Comparison of ENCODE assay signal across 1 cellular context in genomic region chr15:71455878-71456277, GRCh38.
TF ChIP-seq lines count a peak whose summit lies in the region.

No MANE protein-coding gene starts in this region.

TF ChIP-seq in HepG2, 621 proteins besides CTCF, POLR2A, EP300 and RAD21 (continued from another document and continues in another):
- no peak for TF ChIP-seq KLF15 (CRISPR knock-in tag; IDR thresholded peaks at IDR 0.05; ENCODE audit: borderline replicate concordance)
- no peak for TF ChIP-seq PCBP2 (optimal IDR thresholded peaks at IDR 0.05; ENCODE audit: low read depth, low read length, poor library complexity, severe bottlenecking)
- TF ChIP-seq BRF2 (CRISPR knock-in tag; IDR thresholded peaks at IDR 0.05) = no peak
- no peak for TF ChIP-seq ZNF121 (CRISPR knock-in tag; IDR thresholded peaks at IDR 0.05)
- TF ChIP-seq THAP11 (CRISPR knock-in tag; IDR thresholded peaks at IDR 0.05) = no peak
- no peak for TF ChIP-seq SPEN (CRISPR knock-in tag; IDR thresholded peaks at IDR 0.05; ENCODE audit: low read depth)
- TF ChIP-seq JDP2 (CRISPR knock-in tag; IDR thresholded peaks at IDR 0.05; ENCODE audit: borderline replicate concordance) = no peak
- TF ChIP-seq YEATS4 (CRISPR knock-in tag; IDR thresholded peaks at IDR 0.05; ENCODE audit: borderline replicate concordance) = no peak
- TF ChIP-seq SRSF4 (IDR thresholded peaks at IDR 0.05; ENCODE audit: low read depth, low read length, poor library complexity, severe bottlenecking) = no peak
- TF ChIP-seq, protein P1, sequence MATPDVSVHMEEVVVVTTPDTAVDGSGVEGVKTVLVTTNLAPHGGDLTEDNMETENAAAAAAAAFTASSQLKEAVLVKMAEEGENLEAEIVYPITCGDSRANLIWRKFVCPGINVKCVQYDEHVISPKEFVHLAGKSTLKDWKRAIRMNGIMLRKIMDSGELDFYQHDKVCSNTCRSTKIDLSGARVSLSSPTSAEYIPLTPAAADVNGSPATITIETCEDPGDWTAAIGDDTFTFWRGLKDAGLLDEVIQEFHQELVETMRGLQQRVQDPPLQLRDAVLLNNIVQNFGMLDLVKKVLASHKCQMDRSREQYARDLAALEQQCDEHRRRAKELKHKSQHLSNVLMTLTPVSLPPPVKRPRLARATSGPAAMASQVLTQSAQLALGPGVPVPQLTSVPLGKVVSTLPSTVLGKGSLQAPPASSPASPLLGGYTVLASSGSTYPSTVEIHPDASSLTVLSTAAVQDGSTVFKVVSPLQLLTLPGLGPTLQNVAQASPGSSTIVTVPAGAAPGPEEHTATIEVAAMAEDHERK (CRISPR knock-in tag; IDR thresholded peaks at IDR 0.05; ENCODE audit: low read depth) = no peak
- TF ChIP-seq NR3C1 (CRISPR knock-in tag; IDR thresholded peaks at IDR 0.05) = no peak
- no peak for TF ChIP-seq ZNF3 (CRISPR knock-in tag; IDR thresholded peaks at IDR 0.05)
- TF ChIP-seq, protein P2, sequence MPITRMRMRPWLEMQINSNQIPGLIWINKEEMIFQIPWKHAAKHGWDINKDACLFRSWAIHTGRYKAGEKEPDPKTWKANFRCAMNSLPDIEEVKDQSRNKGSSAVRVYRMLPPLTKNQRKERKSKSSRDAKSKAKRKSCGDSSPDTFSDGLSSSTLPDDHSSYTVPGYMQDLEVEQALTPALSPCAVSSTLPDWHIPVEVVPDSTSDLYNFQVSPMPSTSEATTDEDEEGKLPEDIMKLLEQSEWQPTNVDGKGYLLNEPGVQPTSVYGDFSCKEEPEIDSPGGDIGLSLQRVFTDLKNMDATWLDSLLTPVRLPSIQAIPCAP (CRISPR knock-in tag; IDR thresholded peaks at IDR 0.05; ENCODE audit: low read depth) = no peak
- no peak for TF ChIP-seq THYN1 (CRISPR knock-in tag; IDR thresholded peaks at IDR 0.05; ENCODE audit: borderline replicate concordance, low read depth)
- TF ChIP-seq ZFAT (CRISPR knock-in tag; conservative IDR thresholded peaks at IDR 0.05) = no peak
- no peak for TF ChIP-seq ZBTB38 (CRISPR knock-in tag; IDR thresholded peaks at IDR 0.05)
- TF ChIP-seq, protein P3, sequence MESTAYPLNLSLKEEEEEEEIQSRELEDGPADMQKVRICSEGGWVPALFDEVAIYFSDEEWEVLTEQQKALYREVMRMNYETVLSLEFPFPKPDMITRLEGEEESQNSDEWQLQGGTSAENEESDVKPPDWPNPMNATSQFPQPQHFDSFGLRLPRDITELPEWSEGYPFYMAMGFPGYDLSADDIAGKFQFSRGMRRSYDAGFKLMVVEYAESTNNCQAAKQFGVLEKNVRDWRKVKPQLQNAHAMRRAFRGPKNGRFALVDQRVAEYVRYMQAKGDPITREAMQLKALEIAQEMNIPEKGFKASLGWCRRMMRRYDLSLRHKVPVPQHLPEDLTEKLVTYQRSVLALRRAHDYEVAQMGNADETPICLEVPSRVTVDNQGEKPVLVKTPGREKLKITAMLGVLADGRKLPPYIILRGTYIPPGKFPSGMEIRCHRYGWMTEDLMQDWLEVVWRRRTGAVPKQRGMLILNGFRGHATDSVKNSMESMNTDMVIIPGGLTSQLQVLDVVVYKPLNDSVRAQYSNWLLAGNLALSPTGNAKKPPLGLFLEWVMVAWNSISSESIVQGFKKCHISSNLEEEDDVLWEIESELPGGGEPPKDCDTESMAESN (CRISPR knock-in tag; conservative IDR thresholded peaks at IDR 0.05) = no peak
- peak; percentile 81 for TF ChIP-seq NR2C2 (CRISPR knock-in tag; IDR thresholded peaks at IDR 0.05; ENCODE audit: borderline replicate concordance)
- TF ChIP-seq BRD4 (CRISPR knock-in tag; IDR thresholded peaks at IDR 0.05) = no peak
- TF ChIP-seq KLF12 (CRISPR knock-in tag; IDR thresholded peaks at IDR 0.05; ENCODE audit: borderline replicate concordance) = no peak
- TF ChIP-seq, protein P4, sequence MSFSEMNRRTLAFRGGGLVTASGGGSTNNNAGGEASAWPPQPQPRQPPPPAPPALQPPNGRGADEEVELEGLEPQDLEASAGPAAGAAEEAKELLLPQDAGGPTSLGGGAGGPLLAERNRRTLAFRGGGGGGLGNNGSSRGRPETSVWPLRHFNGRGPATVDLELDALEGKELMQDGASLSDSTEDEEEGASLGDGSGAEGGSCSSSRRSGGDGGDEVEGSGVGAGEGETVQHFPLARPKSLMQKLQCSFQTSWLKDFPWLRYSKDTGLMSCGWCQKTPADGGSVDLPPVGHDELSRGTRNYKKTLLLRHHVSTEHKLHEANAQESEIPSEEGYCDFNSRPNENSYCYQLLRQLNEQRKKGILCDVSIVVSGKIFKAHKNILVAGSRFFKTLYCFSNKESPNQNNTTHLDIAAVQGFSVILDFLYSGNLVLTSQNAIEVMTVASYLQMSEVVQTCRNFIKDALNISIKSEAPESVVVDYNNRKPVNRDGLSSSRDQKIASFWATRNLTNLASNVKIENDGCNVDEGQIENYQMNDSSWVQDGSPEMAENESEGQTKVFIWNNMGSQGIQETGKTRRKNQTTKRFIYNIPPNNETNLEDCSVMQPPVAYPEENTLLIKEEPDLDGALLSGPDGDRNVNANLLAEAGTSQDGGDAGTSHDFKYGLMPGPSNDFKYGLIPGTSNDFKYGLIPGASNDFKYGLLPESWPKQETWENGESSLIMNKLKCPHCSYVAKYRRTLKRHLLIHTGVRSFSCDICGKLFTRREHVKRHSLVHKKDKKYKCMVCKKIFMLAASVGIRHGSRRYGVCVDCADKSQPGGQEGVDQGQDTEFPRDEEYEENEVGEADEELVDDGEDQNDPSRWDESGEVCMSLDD (CRISPR knock-in tag; IDR thresholded peaks at IDR 0.05; ENCODE audit: borderline replicate concordance) = no peak
- TF ChIP-seq, protein P5, sequence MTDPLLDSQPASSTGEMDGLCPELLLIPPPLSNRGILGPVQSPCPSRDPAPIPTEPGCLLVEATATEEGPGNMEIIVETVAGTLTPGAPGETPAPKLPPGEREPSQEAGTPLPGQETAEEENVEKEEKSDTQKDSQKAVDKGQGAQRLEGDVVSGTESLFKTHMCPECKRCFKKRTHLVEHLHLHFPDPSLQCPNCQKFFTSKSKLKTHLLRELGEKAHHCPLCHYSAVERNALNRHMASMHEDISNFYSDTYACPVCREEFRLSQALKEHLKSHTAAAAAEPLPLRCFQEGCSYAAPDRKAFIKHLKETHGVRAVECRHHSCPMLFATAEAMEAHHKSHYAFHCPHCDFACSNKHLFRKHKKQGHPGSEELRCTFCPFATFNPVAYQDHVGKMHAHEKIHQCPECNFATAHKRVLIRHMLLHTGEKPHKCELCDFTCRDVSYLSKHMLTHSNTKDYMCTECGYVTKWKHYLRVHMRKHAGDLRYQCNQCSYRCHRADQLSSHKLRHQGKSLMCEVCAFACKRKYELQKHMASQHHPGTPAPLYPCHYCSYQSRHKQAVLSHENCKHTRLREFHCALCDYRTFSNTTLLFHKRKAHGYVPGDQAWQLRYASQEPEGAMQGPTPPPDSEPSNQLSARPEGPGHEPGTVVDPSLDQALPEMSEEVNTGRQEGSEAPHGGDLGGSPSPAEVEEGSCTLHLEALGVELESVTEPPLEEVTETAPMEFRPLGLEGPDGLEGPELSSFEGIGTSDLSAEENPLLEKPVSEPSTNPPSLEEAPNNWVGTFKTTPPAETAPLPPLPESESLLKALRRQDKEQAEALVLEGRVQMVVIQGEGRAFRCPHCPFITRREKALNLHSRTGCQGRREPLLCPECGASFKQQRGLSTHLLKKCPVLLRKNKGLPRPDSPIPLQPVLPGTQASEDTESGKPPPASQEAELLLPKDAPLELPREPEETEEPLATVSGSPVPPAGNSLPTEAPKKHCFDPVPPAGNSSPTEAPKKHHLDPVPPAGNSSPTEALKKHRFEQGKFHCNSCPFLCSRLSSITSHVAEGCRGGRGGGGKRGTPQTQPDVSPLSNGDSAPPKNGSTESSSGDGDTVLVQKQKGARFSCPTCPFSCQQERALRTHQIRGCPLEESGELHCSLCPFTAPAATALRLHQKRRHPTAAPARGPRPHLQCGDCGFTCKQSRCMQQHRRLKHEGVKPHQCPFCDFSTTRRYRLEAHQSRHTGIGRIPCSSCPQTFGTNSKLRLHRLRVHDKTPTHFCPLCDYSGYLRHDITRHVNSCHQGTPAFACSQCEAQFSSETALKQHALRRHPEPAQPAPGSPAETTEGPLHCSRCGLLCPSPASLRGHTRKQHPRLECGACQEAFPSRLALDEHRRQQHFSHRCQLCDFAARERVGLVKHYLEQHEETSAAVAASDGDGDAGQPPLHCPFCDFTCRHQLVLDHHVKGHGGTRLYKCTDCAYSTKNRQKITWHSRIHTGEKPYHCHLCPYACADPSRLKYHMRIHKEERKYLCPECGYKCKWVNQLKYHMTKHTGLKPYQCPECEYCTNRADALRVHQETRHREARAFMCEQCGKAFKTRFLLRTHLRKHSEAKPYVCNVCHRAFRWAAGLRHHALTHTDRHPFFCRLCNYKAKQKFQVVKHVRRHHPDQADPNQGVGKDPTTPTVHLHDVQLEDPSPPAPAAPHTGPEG (CRISPR knock-in tag; IDR thresholded peaks at IDR 0.05) = no peak
- TF ChIP-seq ZNF354B (CRISPR knock-in tag; IDR thresholded peaks at IDR 0.05) = no peak
- TF ChIP-seq ZNF362 (CRISPR knock-in tag; IDR thresholded peaks at IDR 0.05; ENCODE audit: borderline replicate concordance) = no peak
- TF ChIP-seq NR2F1 (CRISPR knock-in tag; IDR thresholded peaks at IDR 0.05) = peak; percentile 93 to 96
- no peak for TF ChIP-seq ZNF749 (CRISPR knock-in tag; IDR thresholded peaks at IDR 0.05; ENCODE audit: borderline replicate concordance)
- TF ChIP-seq ZNF496 (CRISPR knock-in tag; IDR thresholded peaks at IDR 0.05; ENCODE audit: insufficient replicate concordance) = no peak
- TF ChIP-seq ZNF512B (CRISPR knock-in tag; IDR thresholded peaks at IDR 0.05; ENCODE audit: borderline replicate concordance) = no peak
- no peak for TF ChIP-seq PHF8 (CRISPR knock-in tag; IDR thresholded peaks at IDR 0.05)
- TF ChIP-seq, protein P6, sequence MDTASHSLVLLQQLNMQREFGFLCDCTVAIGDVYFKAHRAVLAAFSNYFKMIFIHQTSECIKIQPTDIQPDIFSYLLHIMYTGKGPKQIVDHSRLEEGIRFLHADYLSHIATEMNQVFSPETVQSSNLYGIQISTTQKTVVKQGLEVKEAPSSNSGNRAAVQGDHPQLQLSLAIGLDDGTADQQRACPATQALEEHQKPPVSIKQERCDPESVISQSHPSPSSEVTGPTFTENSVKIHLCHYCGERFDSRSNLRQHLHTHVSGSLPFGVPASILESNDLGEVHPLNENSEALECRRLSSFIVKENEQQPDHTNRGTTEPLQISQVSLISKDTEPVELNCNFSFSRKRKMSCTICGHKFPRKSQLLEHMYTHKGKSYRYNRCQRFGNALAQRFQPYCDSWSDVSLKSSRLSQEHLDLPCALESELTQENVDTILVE (CRISPR knock-in tag; IDR thresholded peaks at IDR 0.05) = no peak
- TF ChIP-seq, protein P7, sequence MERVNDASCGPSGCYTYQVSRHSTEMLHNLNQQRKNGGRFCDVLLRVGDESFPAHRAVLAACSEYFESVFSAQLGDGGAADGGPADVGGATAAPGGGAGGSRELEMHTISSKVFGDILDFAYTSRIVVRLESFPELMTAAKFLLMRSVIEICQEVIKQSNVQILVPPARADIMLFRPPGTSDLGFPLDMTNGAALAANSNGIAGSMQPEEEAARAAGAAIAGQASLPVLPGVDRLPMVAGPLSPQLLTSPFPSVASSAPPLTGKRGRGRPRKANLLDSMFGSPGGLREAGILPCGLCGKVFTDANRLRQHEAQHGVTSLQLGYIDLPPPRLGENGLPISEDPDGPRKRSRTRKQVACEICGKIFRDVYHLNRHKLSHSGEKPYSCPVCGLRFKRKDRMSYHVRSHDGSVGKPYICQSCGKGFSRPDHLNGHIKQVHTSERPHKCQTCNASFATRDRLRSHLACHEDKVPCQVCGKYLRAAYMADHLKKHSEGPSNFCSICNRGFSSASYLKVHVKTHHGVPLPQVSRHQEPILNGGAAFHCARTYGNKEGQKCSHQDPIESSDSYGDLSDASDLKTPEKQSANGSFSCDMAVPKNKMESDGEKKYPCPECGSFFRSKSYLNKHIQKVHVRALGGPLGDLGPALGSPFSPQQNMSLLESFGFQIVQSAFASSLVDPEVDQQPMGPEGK (CRISPR knock-in tag; IDR thresholded peaks at IDR 0.05) = peak; percentile 79
- TF ChIP-seq ZBTB20 (CRISPR knock-in tag; IDR thresholded peaks at IDR 0.05; ENCODE audit: borderline replicate concordance, low read depth) = no peak
- peak; percentile 96 for TF ChIP-seq RXRB (CRISPR knock-in tag; IDR thresholded peaks at IDR 0.05; ENCODE audit: borderline replicate concordance)
- TF ChIP-seq, protein P8, sequence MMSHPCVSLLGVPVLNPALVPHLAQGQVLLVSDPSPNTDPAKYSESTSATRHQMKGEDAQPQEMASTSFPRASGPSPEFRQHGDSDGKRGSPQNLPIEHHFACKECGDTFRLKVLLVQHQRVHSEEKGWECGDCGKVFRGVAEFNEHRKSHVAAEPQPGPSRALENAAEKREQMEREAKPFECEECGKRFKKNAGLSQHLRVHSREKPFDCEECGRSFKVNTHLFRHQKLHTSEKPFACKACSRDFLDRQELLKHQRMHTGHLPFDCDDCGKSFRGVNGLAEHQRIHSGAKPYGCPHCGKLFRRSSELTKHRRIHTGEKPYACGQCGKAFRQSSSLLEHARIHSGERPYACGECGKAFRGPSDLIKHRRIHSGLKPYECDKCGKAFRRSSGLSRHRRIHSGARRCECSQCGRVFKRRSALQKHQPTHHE (CRISPR knock-in tag; IDR thresholded peaks at IDR 0.05; ENCODE audit: borderline replicate concordance) = no peak
- TF ChIP-seq FOXA3 (CRISPR knock-in tag; IDR thresholded peaks at IDR 0.05) = peak; percentile 95
